In genomic region chr15:78767331-78767951, GRCh38 we compare ENCODE assay signal across 20 cellular contexts. TPM values are rescaled to one million over a fixed set of nuclear protein-coding genes. Genes with fewer than 3 reads are reported as not detected.
DNase-seq lines count a peak whose midpoint lies in the region; ATAC-seq and TF ChIP-seq lines count a peak whose summit lies in the region.
"Had no signal": no experiment of that assay in that cellular context is flagged by ENCODE, and none has a peak within 500 bp of the region (broad histone marks: within the 10 kb centered on the region; RNA-seq: fewer than 3 reads in every experiment).

No MANE protein-coding gene starts in this region.

- H3K36me3 ChIP-seq in heart left ventricle (peaks cover 0 to 6% (median 0%) of the 10 kb centered on the region in 9 donors), transverse colon (no peaks in the 10 kb centered on the region)
- H3K36me3 ChIP-seq: thoracic aorta had no signal

- TF ChIP-seq POLR2A in heart left ventricle (IDR thresholded peaks at IDR 0.05): no peak
- TF ChIP-seq POLR2A in transverse colon (IDR thresholded peaks at IDR 0.05): no peak

- H3K4me1 ChIP-seq in heart left ventricle (peaks cover 0 to 12% (median 0%) of the 10 kb centered on the region in 12 donors), transverse colon (no peaks in the 10 kb centered on the region)

- CTCF ChIA-PET in HEK293T (lab: Yijun Ruan, JAX): no interaction called here

- H3K9me3 ChIP-seq in heart left ventricle (no peaks in the 10 kb centered on the region), transverse colon (no peaks in the 10 kb centered on the region)
- H3K9me3 ChIP-seq: thoracic aorta had no signal

- WGBS in heart left ventricle, 4 donors: 93 to 98% (median 97%) methylated on average over 12 to 16 of the region's 16 CpGs
- WGBS in transverse colon (ENCODE audit: low coverage in 1 of 2), 2 donors: 79% methylated on average over 12 of the region's 16 CpGs; no CpG with 5 or more reads in 1 of the 2 donors

- POLR2A ChIA-PET in HEK293T (lab: Yijun Ruan, JAX): no interaction called here

- TF ChIP-seq CTCF in heart left ventricle (IDR thresholded peaks at IDR 0.05): no peak
- TF ChIP-seq CTCF in transverse colon (IDR thresholded peaks at IDR 0.05): no peak

- TF ChIP-seq EP300 in transverse colon (IDR thresholded peaks at IDR 0.05; ENCODE audit: low read depth): no peak

- ATAC-seq in heart left ventricle: no peak
- ATAC-seq in Right ventricle myocardium inferior: no peak
- no peak for ATAC-seq in left lobe of liver
- ATAC-seq: activated CD4-positive, CD25-positive, alpha-beta regulatory T cell treated with anti-CD3 and anti-CD28 coated beads, Interleukin-2, amount 50 U/mL, for 24 hours; activated CD8-positive, alpha-beta memory T cell treated with anti-CD3 and anti-CD28 coated beads, Interleukin-2, amount 10 ng/mL, durations not matched to agents 7 days and 5 days had no signal

- in situ Hi-C loops in transverse colon (cut with MboI; ENCODE audit: low pct_ligation_motif_present in 1 of 4, low pct_unique_long_range_greater_than_20kb in 1 of 4, low sequenced_read_pairs in 3 of 4): no loop called here

- intact Hi-C loops in heart left ventricle (cut with DNase I): loop anchor here in 3 of 10 donors (5.0 to 10.0 kb wide), 3 partner anchors 35 to 107 kb away; partner anchors contain the start of genes ADAMTS7 (in 1 of the 3) and MORF4L1 (in 1 of the 3)
- intact Hi-C loops in Right ventricle myocardium inferior (cut with DNase I): no loop called here
- intact Hi-C loops in transverse colon (cut with DNase I; ENCODE audit: low total_unique reads): loop anchor here (10.0 kb wide), 1 partner anchor 117 kb away; no protein-coding TSS in a partner anchor

- H3K4me3 ChIP-seq in heart left ventricle: no peak overlapping the region
- no peak overlapping the region for H3K4me3 ChIP-seq in transverse colon
- H3K4me3 ChIP-seq: thoracic aorta had no signal

- H3K27ac ChIP-seq in heart left ventricle (no peak overlapping the region), transverse colon (no peak overlapping the region)
- H3K27ac ChIP-seq: thoracic aorta had no signal

- no peaks in the 10 kb centered on the region for H3K27me3 ChIP-seq in heart left ventricle
- no peaks in the 10 kb centered on the region for H3K27me3 ChIP-seq in transverse colon

- DNase-seq in heart left ventricle (peak in 4 of 5 donors; percentile 6 to 38 (median 14)), Right ventricle myocardium inferior (ENCODE audit: missing footprints) (no peak), NCI-H69 (lab: John Stamatoyannopoulos, UW) (peak; percentile 77), islet precursor cell (peak; percentile 46), transverse colon (peak; percentile 4), left lobe of liver (ENCODE audit: low spot score) (no peak), HEK293T (ENCODE audit: extremely low spot score) (no peak)
- no peak for DNase-seq in stimulated activated CD4-positive, alpha-beta T cell treated with anti-CD3 and anti-CD28 coated beads, Interleukin-4, amount 100 ng/mL, for 4 hours
- DNase-seq: activated CD8-positive, alpha-beta memory T cell treated with anti-CD3 and anti-CD28 coated beads, Interleukin-2, amount 10 ng/mL, durations not matched to agents 7 days and 5 days; amygdala; COR-L47; foreskin fibroblast; NCI-H2081 treated with DMSO at 0.1 percent for 48 hours; NK-92 treated with Interleukin-12 subunit alpha and Interleukin-12 subunit beta, amount 100 ng/mL, for 24 hours; SIG-M5; stimulated activated CD4-positive, alpha-beta T cell treated with anti-CD3 and anti-CD28 coated beads, Interleukin-4, amount 100 ng/mL, for 1 hour; stimulated activated CD8-positive, alpha-beta memory T cell treated with anti-CD3 and anti-CD28 coated beads, Interleukin-4, amount 100 ng/mL, for 48 hours; T-helper 2 cell had no signal

TF ChIP-seq in HEK293T, 16 proteins besides CTCF, POLR2A, EP300 and RAD21:
- no peak for TF ChIP-seq ELF4 (IDR thresholded peaks at IDR 0.05)
- no peak for TF ChIP-seq SUZ12 (IDR thresholded peaks at IDR 0.05)
- no peak for TF ChIP-seq ZNF384 (IDR thresholded peaks at IDR 0.05)
- no peak for TF ChIP-seq ARNT (IDR thresholded peaks at IDR 0.05)
- TF ChIP-seq BHLHE40 (IDR thresholded peaks at IDR 0.05; ENCODE audit: borderline replicate concordance): no peak
- no peak for TF ChIP-seq NFRKB (IDR thresholded peaks at IDR 0.05)
- TF ChIP-seq HDGF (IDR thresholded peaks at IDR 0.05; ENCODE audit: borderline replicate concordance): no peak

RNA-seq across cellular contexts. Expression of gene ADAMTS7, which starts 43.8 kb away (rescaled TPM):
- total RNA-seq in heart left ventricle (10 to 100 TPM in 6 of 9 donors, 1 to 10 TPM in 3; 8.0 to 29.9 (median 13.9) TPM), Right ventricle myocardium inferior (32.1 TPM), transverse colon (1 to 10 TPM in 3 of 4 donors, under 1 TPM in 1; 0.95 to 4.8 (median 1.7) TPM), left lobe of liver (0.86 TPM)
- polyA plus RNA-seq in heart left ventricle: 10 to 100 TPM in 1 of 2 donors, 1 to 10 TPM in 1; 5.0 to 18.6 TPM

Comparison
In these comparisons a context has a peak if more than half of its experiments do, and no peak if none do; other contexts are left out.
1. DNase-seq: peak in heart left ventricle (4 of 5), NCI-H69 (single experiment), islet precursor cell (single experiment) and transverse colon (single experiment); none in Right ventricle myocardium inferior (single experiment), left lobe of liver (single experiment), stimulated activated CD4-positive, alpha-beta T cell treated with anti-CD3 and anti-CD28 coated beads, Interleukin-4, amount 100 ng/mL, for 4 hours (0 of 2) and HEK293T (single experiment).